ENCODE assay signal across 8 cellular contexts in genomic region chr9:89978185-89978584, GRCh38.
DNase-seq lines count a peak whose midpoint lies in the region; ATAC-seq, FAIRE-seq and TF ChIP-seq lines count a peak whose summit lies in the region.

No MANE protein-coding gene starts in this region.

- no peaks in the 10 kb centered on the region for H3K27me3 ChIP-seq in H1 (replicated peaks in 1 of 4; ENCODE audit: control insufficient read depth in 3 of 4, extremely low read depth in 1 of 4, insufficient read depth in 3 of 4, low read length in 3 of 4)

- H3K36me3 ChIP-seq in H1 (ENCODE audit: control insufficient read depth in 2 of 4, insufficient read depth in 4 of 4, low read length in 3 of 4) = no peaks in the 10 kb centered on the region

- H3K18ac ChIP-seq in H1 (ENCODE audit: extremely low read depth, low read length) = no peak overlapping the region

- no peaks in the 10 kb centered on the region; a peak in 1 of 4 replicates for H3K9me3 ChIP-seq in H1 (ENCODE audit: insufficient read depth in 2 of 2, low read depth in 1 of 2, low read length in 1 of 2)

- no peak overlapping the region for H3K4me3 ChIP-seq in H1 (ENCODE audit: extremely low read depth in 1 of 4, insufficient read depth in 2 of 4, low read depth in 3 of 4, low read length in 4 of 4)

- no peak for TF ChIP-seq EP300 in H1 (IDR thresholded peaks at IDR 0.05; ENCODE audit: borderline replicate concordance in 1 of 2, low read depth in 2 of 2, low read length in 2 of 2)

- H2BK15ac ChIP-seq in H1 (ENCODE audit: low read length) = no peak overlapping the region

- H3K4me1 Mint-ChIP-seq in CD14-positive monocyte = peaks cover 33% of the 10 kb centered on the region
- H3K4me1 Mint-ChIP-seq in activated CD4-positive, alpha-beta T cell treated with anti-CD3 and anti-CD28 coated beads, Interleukin-2, amount 10 ng/mL, durations not matched to agents 7 days and 5 days = peaks cover 1% of the 10 kb centered on the region

- H3K56ac ChIP-seq in H1 (replicated peaks; ENCODE audit: insufficient read length, low read depth, low read length) = no peak overlapping the region

- no peaks in the 10 kb centered on the region for H3K36me3 Mint-ChIP-seq in CD14-positive monocyte
- no peaks in the 10 kb centered on the region for H3K36me3 Mint-ChIP-seq in activated CD4-positive, alpha-beta T cell treated with anti-CD3 and anti-CD28 coated beads, Interleukin-2, amount 10 ng/mL, durations not matched to agents 7 days and 5 days (ENCODE audit: low read depth)

- H2BK20ac ChIP-seq in H1 (ENCODE audit: low read length) = no peak overlapping the region

- no peak overlapping the region for H2BK12ac ChIP-seq in H1 (ENCODE audit: low read depth, low read length)

- H2AK5ac ChIP-seq in H1 (ENCODE audit: low read depth, low read length) = no peak overlapping the region

- DNase-seq in CD14-positive monocyte (ENCODE audit: low spot score) (no peak), NCI-H146 (lab: John Stamatoyannopoulos, UW) (peak; percentile 70), H1 (ENCODE audit: low read depth in 1 of 2, low spot score in 2 of 2) (no peak), myocyte (ENCODE audit: low read depth) (peak; percentile 33), cortex of kidney (lab: John Stamatoyannopoulos, UW) (no peak)
- DNase-seq in activated CD4-positive, alpha-beta T cell treated with anti-CD3 and anti-CD28 coated beads, Interleukin-2, amount 10 ng/mL, durations not matched to agents 7 days and 5 days = no peak
- no peak for DNase-seq in activated T-cell treated with anti-CD3 and anti-CD28 coated beads, Interleukin-2, amount 50 U/mL, for 48 hours

- no peaks in the 10 kb centered on the region for H3K79me2 ChIP-seq in H1 (ENCODE audit: control insufficient read depth in 1 of 2, insufficient read depth in 2 of 2, low read length in 2 of 2)

- WGBS in H1 (ENCODE audit: extremely low coverage in 1 of 2, insufficient coverage in 1 of 2, insufficient read length in 1 of 2, insufficient replicate concordance in 2 of 2, low coverage in 1 of 2, low lambda C conversion rate in 2 of 2, missing lambda C conversion rate in 1 of 2), 2 experiments = 66% methylated on average over 4 of the region's 4 CpGs; no CpG with 5 or more reads in 1 of the 2 experiments

- no peak overlapping the region for H3K27ac ChIP-seq in H1 (ENCODE audit: low read depth, low read length)

- no peak overlapping the region for H3K14ac ChIP-seq in H1 (ENCODE audit: insufficient read length)

- H4K91ac ChIP-seq in H1 (replicated peaks; ENCODE audit: insufficient read length, low read length) = no peak overlapping the region

- H3K27me3 Mint-ChIP-seq in CD14-positive monocyte (ENCODE audit: low read depth in 3 of 3) = peaks cover 0 to 2% (median 2%) of the 10 kb centered on the region in 3 donors
- peaks cover 13% of the 10 kb centered on the region for H3K27me3 Mint-ChIP-seq in activated CD4-positive, alpha-beta T cell treated with anti-CD3 and anti-CD28 coated beads, Interleukin-2, amount 10 ng/mL, durations not matched to agents 7 days and 5 days

- TF ChIP-seq POLR2A in H1 (IDR thresholded peaks at IDR 0.05; ENCODE audit: control extremely low read depth in 1 of 2, low read depth in 2 of 2, low read length in 2 of 2) = no peak

- H3K4ac ChIP-seq in H1 (replicated peaks; ENCODE audit: insufficient read length, low read depth, low read length) = no peak overlapping the region

- no peak overlapping the region for H2BK120ac ChIP-seq in H1 (replicated peaks; ENCODE audit: low read depth, low read length)

- ATAC-seq in HG03378 (IDR thresholded peaks at IDR 0.05; ENCODE audit: unreplicated experiment) = no peak

- H3K4me1 ChIP-seq in H1 (replicated peaks in 1 of 4; ENCODE audit: control insufficient read depth in 3 of 4, insufficient read depth in 4 of 4, low read length in 3 of 4) = no peaks in the 10 kb centered on the region

- peak overlapping the region; percentile 90; the same call in 1 of the 2 replicates for H2AFZ ChIP-seq in H1 (ENCODE audit: low read length)

- intact Hi-C loops in CD14-positive monocyte (cut with micrococcal nuclease) = no loop called here

- peak overlapping the region in 2 of 7 donors; percentile 10 to 62 for H3K27ac Mint-ChIP-seq in CD14-positive monocyte
- no peak overlapping the region for H3K27ac Mint-ChIP-seq in activated CD4-positive, alpha-beta T cell treated with anti-CD3 and anti-CD28 coated beads, Interleukin-2, amount 10 ng/mL, durations not matched to agents 7 days and 5 days

- no peak overlapping the region for H3K23ac ChIP-seq in H1 (ENCODE audit: insufficient read length)

- H2BK5ac ChIP-seq in H1 (ENCODE audit: low read depth, low read length) = no peak overlapping the region

- POLR2A ChIA-PET in H1 (lab: Charles Lee; ENCODE audit: partially characterized antibody) = no interaction called here
- POLR2A ChIA-PET in activated CD4-positive, alpha-beta T cell treated with anti-CD3 and anti-CD28 coated beads, Interleukin-2, amount 10 ng/mL, durations not matched to agents 7 days and 5 days (lab: Charles Lee) = no interaction called here

- H4K5ac ChIP-seq in H1 (ENCODE audit: insufficient read length, low read depth, low read length) = no peak overlapping the region

- H3K4me2 ChIP-seq in H1 (ENCODE audit: insufficient read depth in 1 of 2, low read depth in 2 of 2, low read length in 2 of 2) = no peak overlapping the region

- no peaks in the 10 kb centered on the region for H3K79me1 ChIP-seq in H1 (ENCODE audit: low read depth, low read length)

- TF ChIP-seq CTCF in CD14-positive monocyte (IDR thresholded peaks at IDR 0.05) (peak; percentile 43), H1 (IDR thresholded peaks at IDR 0.05; ENCODE audit: control extremely low read depth in 1 of 3, insufficient read depth in 1 of 3, low read depth in 1 of 3, low read length in 3 of 3) (peak; percentile 20 to 61 (median 39); a peak in 3 of 4 replicates)

- H3K23me2 ChIP-seq in H1 (ENCODE audit: low read depth, low read length) = no peaks in the 10 kb centered on the region

- CTCF ChIA-PET in H1 (lab: Charles Lee; ENCODE audit: partially characterized antibody) = interaction anchor here (0.5 to 3.9 kb wide), 24 partner anchors 9 to 385 kb away, joined by 3 to 26 read pairs (median 4); no protein-coding TSS in a partner anchor
- CTCF ChIA-PET in activated CD4-positive, alpha-beta T cell treated with anti-CD3 and anti-CD28 coated beads, Interleukin-2, amount 10 ng/mL, durations not matched to agents 7 days and 5 days (lab: Charles Lee) = interaction anchor here (0.8 kb wide), 1 partner anchor 375 kb away, joined by 3 read pairs; no protein-coding TSS in a partner anchor

- H4K20me1 ChIP-seq in H1 (replicated peaks in 1 of 2; ENCODE audit: control insufficient read depth in 1 of 2, insufficient read depth in 2 of 2, low read length in 2 of 2) = no peaks in the 10 kb centered on the region

- H3K9me3 Mint-ChIP-seq in CD14-positive monocyte = no peaks in the 10 kb centered on the region
- H3K9me3 Mint-ChIP-seq in activated CD4-positive, alpha-beta T cell treated with anti-CD3 and anti-CD28 coated beads, Interleukin-2, amount 10 ng/mL, durations not matched to agents 7 days and 5 days = peaks cover 9% of the 10 kb centered on the region

- H3K9ac ChIP-seq in H1 (replicated peaks in 1 of 4; ENCODE audit: extremely low read depth in 1 of 4, low read depth in 3 of 4, low read length in 3 of 4) = no peak overlapping the region

- FAIRE-seq in H1 (lab: Jason Lieb, UNC) = peak; percentile 62

- peak overlapping the region in 1 of 2 donors; percentile 8 for H3K4me3 Mint-ChIP-seq in CD14-positive monocyte
- H3K4me3 Mint-ChIP-seq in activated CD4-positive, alpha-beta T cell treated with anti-CD3 and anti-CD28 coated beads, Interleukin-2, amount 10 ng/mL, durations not matched to agents 7 days and 5 days = no peak overlapping the region

- no peak overlapping the region for H4K8ac ChIP-seq in H1 (ENCODE audit: extremely low read depth, insufficient read depth, low read length)

- peak; percentile 38 to 52; a peak in 3 of 4 replicates for TF ChIP-seq RAD21 in H1 (IDR thresholded peaks at IDR 0.05 in 1 of 2, conservative IDR thresholded peaks at IDR 0.05 in 1 of 2; ENCODE audit: low read depth in 2 of 2, low read length in 2 of 2)

TF ChIP-seq in H1, 55 proteins besides CTCF, POLR2A, EP300 and RAD21 (continues in another document):
- TF ChIP-seq USF2 (IDR thresholded peaks at IDR 0.05; ENCODE audit: low read length) (no peak), POU5F1 (IDR thresholded peaks at IDR 0.05; ENCODE audit: low read depth, low read length) (no peak), KDM1A (IDR thresholded peaks at IDR 0.05; ENCODE audit: borderline replicate concordance, low read length) (no peak), RNF2 (IDR thresholded peaks at IDR 0.05; ENCODE audit: borderline replicate concordance, low read depth, low read length, missing control alignments, poor library complexity, severe bottlenecking) (no peak), CBX8 (IDR thresholded peaks at IDR 0.05; ENCODE audit: borderline replicate concordance, low read depth, low read length) (no peak), EZH2 (IDR thresholded peaks at IDR 0.05; ENCODE audit: low read depth, low read length, severe bottlenecking) (no peak), HDAC6 (IDR thresholded peaks at IDR 0.05; ENCODE audit: low read depth, low read length) (no peak), JUND (IDR thresholded peaks at IDR 0.05; ENCODE audit: low read length) (no peak), RXRA (IDR thresholded peaks at IDR 0.05; ENCODE audit: insufficient read depth, low read depth, low read length) (no peak), CEBPB (IDR thresholded peaks at IDR 0.05; ENCODE audit: low read depth, low read length) (no peak), ZNF274 (IDR thresholded peaks at IDR 0.05; ENCODE audit: borderline replicate concordance, extremely low read depth, low read length) (no peak), ASH2L (IDR thresholded peaks at IDR 0.05; ENCODE audit: low read length) (no peak), SP4 (IDR thresholded peaks at IDR 0.05; ENCODE audit: low read length) (no peak), CBX5 (IDR thresholded peaks at IDR 0.05; ENCODE audit: low read depth, low read length) (no peak), SAP30 (IDR thresholded peaks at IDR 0.05; ENCODE audit: insufficient read depth, insufficient replicate concordance, low read length) (no peak), CTBP2 (IDR thresholded peaks at IDR 0.05; ENCODE audit: borderline replicate concordance, insufficient read depth, insufficient read length, low read length) (no peak)

Comparison
In these comparisons a context has a peak if more than half of its experiments do, and no peak if none do; other contexts are left out.
1. DNase-seq: peak in NCI-H146 (single experiment) and myocyte (single experiment); none in CD14-positive monocyte (single experiment), H1 (0 of 2), activated CD4-positive, alpha-beta T cell treated with anti-CD3 and anti-CD28 coated beads, Interleukin-2, amount 10 ng/mL, durations not matched to agents 7 days and 5 days (single experiment), cortex of kidney (single experiment) and activated T-cell treated with anti-CD3 and anti-CD28 coated beads, Interleukin-2, amount 50 U/mL, for 48 hours (0 of 2).